In the genomic region with DNA sequence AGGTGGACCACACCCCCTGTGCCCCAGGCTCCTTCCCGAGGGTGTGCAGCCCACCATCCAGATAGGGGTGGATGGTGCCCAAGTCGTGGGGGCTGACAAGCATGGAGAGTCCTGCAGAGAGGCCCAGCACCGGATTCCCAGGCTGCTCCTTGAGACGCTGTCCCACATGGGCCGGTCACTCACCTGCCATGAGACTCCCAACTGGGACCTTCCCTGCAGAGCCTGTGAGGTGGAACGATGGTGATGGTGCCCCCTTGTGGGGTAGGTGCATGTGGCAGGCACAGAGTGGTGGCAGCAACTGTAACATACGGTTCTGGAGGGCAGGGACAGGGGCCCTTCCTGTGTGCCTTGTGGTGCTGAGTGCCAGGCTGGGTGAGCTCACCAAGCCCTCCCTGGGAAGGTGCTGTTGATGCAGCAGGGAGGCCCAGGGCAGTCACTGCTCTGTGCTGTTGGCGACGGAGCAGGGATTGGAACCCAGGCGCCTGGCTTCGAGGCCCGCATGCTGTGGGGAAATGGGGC, we compare ENCODE assay signal across 8 cellular contexts. TPM values are rescaled to one million over a fixed set of nuclear protein-coding genes. Genes with fewer than 3 reads are reported as not detected.
DNase-seq lines count a peak whose midpoint lies in the region; ATAC-seq and TF ChIP-seq lines count a peak whose summit lies in the region.

No MANE protein-coding gene starts in this region.

- WGBS in suprapubic skin: 90% methylated on average over 4 of the region's 12 CpGs

- no peak overlapping the region for H3K9ac ChIP-seq in adipocyte (ENCODE audit: low read length)

- peak; percentile 73 for TF ChIP-seq RAD21 in Ishikawa (IDR thresholded peaks at IDR 0.05; ENCODE audit: low read depth)

- peak in 1 of 2 donors; percentile 68 for TF ChIP-seq CTCF in suprapubic skin (IDR thresholded peaks at IDR 0.05)

- H3K4me3 ChIP-seq in adipocyte (ENCODE audit: low read length) (no peak overlapping the region), suprapubic skin (no peak overlapping the region)

- H3K27me3 ChIP-seq in adipocyte (replicated peaks; ENCODE audit: control insufficient read depth, insufficient read depth, low read length): no peaks in the 10 kb centered on the region
- no peaks in the 10 kb centered on the region for H3K27me3 ChIP-seq in suprapubic skin

- H3K36me3 ChIP-seq in adipocyte (ENCODE audit: control insufficient read depth, insufficient read depth, low read length, severe bottlenecking): no peaks in the 10 kb centered on the region
- H3K36me3 ChIP-seq in suprapubic skin: no peaks in the 10 kb centered on the region

- TF ChIP-seq EP300 in Ishikawa (IDR thresholded peaks at IDR 0.05; ENCODE audit: borderline replicate concordance) (no peak), suprapubic skin (IDR thresholded peaks at IDR 0.05) (no peak)

- H3K9me3 ChIP-seq in adipocyte (ENCODE audit: control insufficient read depth, low read length) (no peaks in the 10 kb centered on the region), suprapubic skin (no peaks in the 10 kb centered on the region)

- no peak for TF ChIP-seq POLR2A in suprapubic skin (IDR thresholded peaks at IDR 0.05)

- H3K27ac ChIP-seq in suprapubic skin: no peak overlapping the region

- DNase-seq in GM04503 (ENCODE audit: low read depth) (peak; percentile 3), SW480 (ENCODE audit: low spot score) (peak; percentile 72), adipocyte (ENCODE audit: low read depth) (peak; percentile 42), iPS DF 4.7 (ENCODE audit: extremely low read depth, low spot score) (peak; percentile 58), suprapubic skin (ENCODE audit: low spot score in 2 of 2) (no peak)
- peak; percentile 52 for DNase-seq in stimulated activated CD4-positive, alpha-beta T cell treated with anti-CD3 and anti-CD28 coated beads, Interleukin-2, amount 100 ng/mL, for 4 hours (ENCODE audit: low read depth)

- H3K4me1 ChIP-seq in adipocyte (ENCODE audit: control insufficient read depth, insufficient read depth, low read length) (peaks cover 10% of the 10 kb centered on the region), suprapubic skin (peaks cover 38% of the 10 kb centered on the region)

- ATAC-seq in GM21423 (IDR thresholded peaks at IDR 0.05; ENCODE audit: unreplicated experiment): no peak

TF ChIP-seq in Ishikawa, 13 proteins besides CTCF, POLR2A, EP300 and RAD21:
- TF ChIP-seq, protein P1, sequence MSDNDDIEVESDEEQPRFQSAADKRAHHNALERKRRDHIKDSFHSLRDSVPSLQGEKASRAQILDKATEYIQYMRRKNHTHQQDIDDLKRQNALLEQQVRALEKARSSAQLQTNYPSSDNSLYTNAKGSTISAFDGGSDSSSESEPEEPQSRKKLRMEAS (IDR thresholded peaks at IDR 0.05): peak; percentile 69; the same call in 1 of the 2 replicates
- no peak for TF ChIP-seq YY1 (IDR thresholded peaks at IDR 0.05; ENCODE audit: low read depth)
- TF ChIP-seq EGR1 (IDR thresholded peaks at IDR 0.05): no peak

RNA-seq across cellular contexts. Expression of a gene that starts 33.1 kb away (rescaled TPM):
- total RNA-seq in suprapubic skin: 10 to 100 TPM; 24.6 to 43.1 (median 33.5) TPM

RNA-seq across cellular contexts. Expression of a gene that starts 34.7 kb away (rescaled TPM):
- total RNA-seq in suprapubic skin: 10 to 100 TPM; 22.4 to 60.4 (median 51.1) TPM

RNA-seq across cellular contexts. Expression of a gene that starts 47.0 kb away (rescaled TPM):
- 10 to 100 TPM; 18.8 to 29.8 (median 20.5) TPM for total RNA-seq in suprapubic skin

RNA-seq across cellular contexts. Expression of a gene that starts 49.8 kb away (rescaled TPM):
- total RNA-seq in suprapubic skin: 1 to 10 TPM; 4.3 to 5.8 (median 4.9) TPM

RNA-seq across cellular contexts. Expression of a gene that starts 52.0 kb away (rescaled TPM):
- 10 to 100 TPM; 55.9 to 82.3 (median 71.8) TPM for total RNA-seq in suprapubic skin

Comparison
In these comparisons a context has a peak if more than half of its experiments do, and no peak if none do; other contexts are left out.
1. DNase-seq: peak in GM04503 (single experiment), SW480 (single experiment), adipocyte (single experiment), iPS DF 4.7 (single experiment) and stimulated activated CD4-positive, alpha-beta T cell treated with anti-CD3 and anti-CD28 coated beads, Interleukin-2, amount 100 ng/mL, for 4 hours (single experiment); none in suprapubic skin (0 of 2).